ENCODE assay signal across 9 cellular contexts in the genomic region with DNA sequence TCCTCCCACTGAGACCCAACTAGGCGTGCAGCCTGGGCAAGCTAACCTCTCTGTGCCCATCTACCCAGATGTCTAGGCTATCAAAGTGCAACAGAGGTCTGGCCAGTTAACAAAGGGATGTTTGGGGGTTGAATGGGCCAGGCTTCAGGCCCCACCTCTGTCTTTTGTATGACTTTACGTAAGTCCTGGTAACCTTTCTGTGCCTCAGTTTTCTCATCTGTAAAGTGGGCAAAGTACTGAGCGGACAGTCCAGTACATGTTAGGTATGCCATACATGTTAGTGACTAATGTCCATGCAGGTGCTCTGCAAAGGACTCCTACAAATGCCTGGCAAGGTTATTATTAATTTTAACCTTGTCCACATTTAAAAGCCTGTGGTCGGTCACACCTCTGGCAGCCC. TPM values are rescaled to one million over a fixed set of nuclear protein-coding genes. Genes with fewer than 3 reads are reported as not detected.
"Had no signal": no experiment of that assay in that cellular context is flagged by ENCODE, and none has a peak within 500 bp of the region (broad histone marks: within the 10 kb centered on the region; RNA-seq: fewer than 3 reads in every experiment).

No MANE protein-coding gene starts in this region.

- H2AFZ ChIP-seq: GM23248 had no signal

- H3K9ac ChIP-seq: GM23248 had no signal

- H3K4me3 ChIP-seq: GM23248 had no signal

- DNase-seq: GM23248, GOT3, H9, HCEC 1CT, IMR-90, KBM-7 had no signal

- H3K27ac ChIP-seq: GM23248, HL-60 had no signal

- FAIRE-seq: H54 had no signal

RNA-seq across cellular contexts. Expression of a gene that starts 14.0 kb away (rescaled TPM):
- total RNA-seq: GM23248, HT1080, IMR-90 had no signal
- polyA plus RNA-seq: GM23248, IMR-90 had no signal

RNA-seq across cellular contexts. Expression of a gene that starts 43.0 kb away (rescaled TPM):
- total RNA-seq: GM23248, HT1080, IMR-90 had no signal
- polyA plus RNA-seq: GM23248, IMR-90 had no signal
